In genomic region chr2:42245392-42245791, GRCh38 we compare ENCODE assay signal across 29 cellular contexts.
"Had no signal": no experiment of that assay in that cellular context is flagged by ENCODE, and none has a peak within 500 bp of the region (broad histone marks: within the 10 kb centered on the region; RNA-seq: fewer than 3 reads in every experiment).

No MANE protein-coding gene starts in this region.

- H3K9ac ChIP-seq: neural progenitor cell had no signal

- H3K4me3 ChIP-seq: left lung, lower lobe of right lung, neural progenitor cell, right atrium auricular region, right lobe of liver, skin epidermis, stomach, suprapubic skin, thoracic aorta, tibial artery, upper lobe of right lung had no signal

- H3K27me3 ChIP-seq: left lung, neural progenitor cell, neutrophil, right atrium auricular region, right lobe of liver, stomach, suprapubic skin, tibial artery, upper lobe of right lung had no signal

- H3K4me1 ChIP-seq: tibial artery had no signal

- ATAC-seq: left colon; left lung; lower lobe of right lung; right lobe of liver; stimulated activated naive B cell treated with anti-CD40 and anti-IgM and Interleukin-4, amounts not matched to agents 10 μg/mL and 1 μg/mL and 100 μg/mL, for 72 hours; stimulated activated naive CD8-positive, alpha-beta T cell treated with anti-CD3 and anti-CD28 coated beads, Interleukin-15, Interleukin-2, amounts not matched to agents 100 U/mL and 50 U/mL, for 24 hours; upper lobe of right lung had no signal

- H3K9me3 ChIP-seq: left lung, lower lobe of right lung, neutrophil, right atrium auricular region, right lobe of liver, stomach, suprapubic skin, thoracic aorta, tibial artery, upper lobe of right lung had no signal

- DNase-seq: hypothalamus; immature natural killer cell; kidney; left colon; left lung; lower lobe of right lung; mammary epithelial cell; mesendoderm; naive B cell; natural killer cell; nephron progenitor cell; occipital lobe; right lobe of liver; stimulated activated CD4-positive, alpha-beta T cell treated with anti-CD3 and anti-CD28 coated beads, Interleukin-12 subunit alpha, Interleukin-12 subunit beta, amount 100 ng/mL, for 4 hours; stimulated activated CD4-positive, alpha-beta T cell treated with anti-CD3 and anti-CD28 coated beads, Interleukin-15, amount 100 ng/mL, for 24 hours; stimulated activated CD4-positive, alpha-beta T cell treated with anti-CD3 and anti-CD28 coated beads, Interleukin-2, amount 100 ng/mL, for 24 hours; stimulated activated CD4-positive, alpha-beta T cell treated with anti-CD3 and anti-CD28 coated beads, Interleukin-4, amount 100 ng/mL, for 1 hour; stimulated activated naive B cell treated with anti-CD40 and anti-IgM and Interleukin-4, amounts not matched to agents 10 μg/mL and 1 μg/mL and 100 μg/mL, for 72 hours; stimulated activated naive CD8-positive, alpha-beta T cell treated with anti-CD3 and anti-CD28 coated beads, Interleukin-15, Interleukin-2, amounts not matched to agents 100 U/mL and 50 U/mL, for 24 hours; stomach; tibial artery; trophoblast cell; upper lobe of right lung had no signal

- H3K36me3 ChIP-seq: right atrium auricular region, thoracic aorta had no signal

- H3K27ac ChIP-seq: left lung, lower lobe of right lung, neural progenitor cell, right atrium auricular region, right lobe of liver, skin epidermis, stomach, suprapubic skin, thoracic aorta, tibial artery, upper lobe of right lung had no signal
